16 cellular contexts compared by ENCODE assay signal in the genomic region with DNA sequence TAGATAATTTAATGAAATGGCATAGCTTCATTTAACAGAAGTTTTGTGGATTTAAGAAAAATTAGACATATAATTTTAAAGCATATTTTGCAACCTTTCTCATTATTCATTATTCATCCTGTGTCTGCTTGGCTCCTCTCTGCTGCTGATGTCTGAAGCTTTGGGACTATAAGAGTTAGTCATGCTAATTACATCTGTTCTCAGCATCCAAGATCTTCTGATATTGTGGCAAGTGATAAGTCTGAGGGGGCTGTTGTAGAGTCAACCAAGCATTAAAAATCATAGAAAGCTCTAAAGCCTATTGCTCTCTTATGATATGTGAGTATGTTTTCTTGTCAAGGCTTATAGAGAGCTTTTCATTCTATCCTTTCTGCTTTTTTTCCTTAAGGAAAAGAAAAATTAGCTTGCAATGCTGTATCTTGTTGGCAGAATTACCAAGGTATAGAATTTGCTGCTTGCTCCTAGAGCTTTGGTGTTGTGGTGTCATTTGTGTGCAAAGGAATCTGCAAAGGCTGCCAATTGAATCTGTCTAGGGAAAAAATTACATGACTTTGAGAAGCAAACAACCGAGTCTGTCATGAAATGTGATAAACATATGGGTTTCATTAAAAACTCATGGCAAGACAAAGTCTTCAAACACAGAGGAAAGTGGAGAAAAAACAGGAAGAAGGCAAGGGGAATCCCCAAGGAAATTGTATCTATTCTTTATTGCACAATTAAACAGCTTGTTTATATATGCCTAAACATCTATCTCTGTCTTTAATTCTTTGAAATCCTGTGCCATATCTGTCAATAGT.
DNase-seq lines count a peak whose midpoint lies in the region; ATAC-seq and TF ChIP-seq lines count a peak whose summit lies in the region.
"Had no signal": no experiment of that assay in that cellular context is flagged by ENCODE, and none has a peak within 500 bp of the region (broad histone marks: within the 10 kb centered on the region; RNA-seq: fewer than 3 reads in every experiment).

No MANE protein-coding gene starts in this region.

- H2BK120ac ChIP-seq in trophoblast cell (ENCODE audit: insufficient read depth, low read length, poor library complexity) = no peak overlapping the region

- H3K27ac ChIP-seq in brain microvascular endothelial cell (no peak overlapping the region), left lung (peak overlapping the region in 1 of 2 donors; percentile 27), coronary artery (no peak overlapping the region), trophoblast cell (ENCODE audit: low read depth, low read length) (no peak overlapping the region)
- H3K27ac ChIP-seq: body of pancreas, epithelial cell of prostate, upper lobe of right lung had no signal

- H3K4me3 ChIP-seq in AG04449 (ENCODE audit: low read depth, low read length) (no peak overlapping the region), HFF-Myc (replicated peaks; ENCODE audit: low read depth, low read length) (no peak overlapping the region), brain microvascular endothelial cell (ENCODE audit: low read depth, low read length) (no peak overlapping the region), left lung (no peak overlapping the region), coronary artery (no peak overlapping the region), trophoblast cell (ENCODE audit: low read depth, low read length) (no peak overlapping the region)
- H3K4me3 ChIP-seq: body of pancreas, upper lobe of right lung had no signal

- H3K27me3 ChIP-seq in brain microvascular endothelial cell (replicated peaks) = no peaks in the 10 kb centered on the region
- no peaks in the 10 kb centered on the region for H3K27me3 ChIP-seq in left lung
- no peaks in the 10 kb centered on the region for H3K27me3 ChIP-seq in trophoblast cell (ENCODE audit: insufficient read depth, low read length)
- H3K27me3 ChIP-seq: body of pancreas, upper lobe of right lung had no signal

- H4K12ac ChIP-seq in trophoblast cell (ENCODE audit: low read depth, low read length) = no peak overlapping the region

- H3K4ac ChIP-seq in trophoblast cell (ENCODE audit: low read depth, low read length) = no peak overlapping the region

- TF ChIP-seq CTCF in AG04449 (IDR thresholded peaks at IDR 0.05; ENCODE audit: insufficient read depth, low read length, missing control alignments) = no peak
- no peak for TF ChIP-seq CTCF in HFF-Myc (IDR thresholded peaks at IDR 0.05; ENCODE audit: low read depth, low read length, missing control alignments)
- no peak for TF ChIP-seq CTCF in brain microvascular endothelial cell (IDR thresholded peaks at IDR 0.05; ENCODE audit: low read depth, low read length, missing control alignments)
- TF ChIP-seq CTCF in left lung (IDR thresholded peaks at IDR 0.05) = no peak
- no peak for TF ChIP-seq CTCF in coronary artery (IDR thresholded peaks at IDR 0.05)
- TF ChIP-seq CTCF in GM13976 (IDR thresholded peaks at IDR 0.05; ENCODE audit: borderline replicate concordance, control extremely low read depth, extremely low read depth, insufficient read depth, missing control alignments) = no peak

- H4K91ac ChIP-seq in trophoblast cell (ENCODE audit: low read depth, low read length) = no peak overlapping the region

- no peak overlapping the region for H3K18ac ChIP-seq in trophoblast cell (ENCODE audit: low read length)

- no CpG with 5 or more reads among the region's 1 CpG for WGBS in trophoblast cell (ENCODE audit: extremely low coverage, insufficient coverage, insufficient read length)

- no peaks in the 10 kb centered on the region for H3K79me2 ChIP-seq in trophoblast cell (ENCODE audit: control insufficient read depth, insufficient read depth, low read length, poor library complexity)

- H3K23ac ChIP-seq in trophoblast cell (ENCODE audit: low read length) = no peak overlapping the region

- H2BK12ac ChIP-seq in trophoblast cell (ENCODE audit: low read length) = no peak overlapping the region

- H4K8ac ChIP-seq in trophoblast cell (ENCODE audit: low read depth, low read length) = no peak overlapping the region

- POLR2A ChIA-PET in AG04449 (lab: Yijun Ruan, JAX) = interaction anchor here (0.8 kb wide), 1 partner anchor 157 kb away, joined by 3 read pairs; no protein-coding TSS in a partner anchor

- ATAC-seq in left lung (peak; percentile 36), GM19455 (IDR thresholded peaks at IDR 0.05; ENCODE audit: unreplicated experiment) (no peak)
- ATAC-seq: activated T-cell treated with anti-CD3 and anti-CD28 coated beads, Interleukin-2, amount 50 U/mL, for 4 hours; body of pancreas; upper lobe of right lung had no signal

- no peak overlapping the region for H3K4me2 ChIP-seq in trophoblast cell (ENCODE audit: low read length)

- no peak overlapping the region for H3K9ac ChIP-seq in trophoblast cell (ENCODE audit: low read length)

- H3K4me1 ChIP-seq in left lung = peaks cover 0 to 11% of the 10 kb centered on the region in 2 donors
- no peaks in the 10 kb centered on the region for H3K4me1 ChIP-seq in trophoblast cell (ENCODE audit: control insufficient read depth in 1 of 2, insufficient read depth in 2 of 2, low read length in 2 of 2)
- H3K4me1 ChIP-seq: body of pancreas, upper lobe of right lung had no signal

- CTCF ChIA-PET in AG04449 (lab: Yijun Ruan, JAX) = interaction anchor here (0.8 to 2.9 kb wide), 8 partner anchors 9 to 1298 kb away, joined by 3 to 15 read pairs (median 4); no protein-coding TSS in a partner anchor

- H2AK5ac ChIP-seq in trophoblast cell (ENCODE audit: low read length) = no peak overlapping the region

- H3K36me3 ChIP-seq in brain microvascular endothelial cell (replicated peaks) (no peaks in the 10 kb centered on the region), left lung (no peaks in the 10 kb centered on the region), trophoblast cell (ENCODE audit: control insufficient read depth in 1 of 2, insufficient read depth in 2 of 2, low read length in 2 of 2) (no peaks in the 10 kb centered on the region)
- H3K36me3 ChIP-seq: upper lobe of right lung had no signal

- intact Hi-C loops in left lung (cut with DNase I) = no loop called here

- H3K79me1 ChIP-seq in trophoblast cell (ENCODE audit: low read length) = no peaks in the 10 kb centered on the region

- H3K9me3 ChIP-seq in left lung (no peaks in the 10 kb centered on the region), trophoblast cell (ENCODE audit: insufficient read depth, low read depth, low read length) (no peaks in the 10 kb centered on the region)
- H3K9me3 ChIP-seq: body of pancreas, upper lobe of right lung had no signal

- H3K14ac ChIP-seq in trophoblast cell (ENCODE audit: low read length) = no peak overlapping the region

- DNase-seq in AG04449 (ENCODE audit: low read depth, low spot score) (peak; percentile 31), HFF-Myc (ENCODE audit: extremely low read depth, low read depth) (peak; percentile 44), brain microvascular endothelial cell (peak; percentile 10), left lung (no peak), coronary artery (ENCODE audit: low spot score) (no peak), trophoblast cell (no peak), GM13976 (ENCODE audit: low spot score) (no peak)
- DNase-seq: activated B cell treated with CpG ODN at 0.5 μM for 24 hours; activated T-cell treated with anti-CD3 and anti-CD28 coated beads, Interleukin-2, amount 50 U/mL, for 4 hours; body of pancreas; C1 segment of cervical spinal cord; NCI-H345; SHP77; upper lobe of right lung had no signal

- H2BK5ac ChIP-seq in trophoblast cell (ENCODE audit: low read depth, low read length, poor library complexity) = no peak overlapping the region

- no peak overlapping the region for H2AFZ ChIP-seq in trophoblast cell (ENCODE audit: insufficient read depth, low read length, poor library complexity)

- in situ Hi-C loops in brain microvascular endothelial cell (cut with HindIII; ENCODE audit: low pct_ligation_motif_present, low sequenced_read_pairs) (no loop called here), GM13976 (cut with MboI; ENCODE audit: low sequenced_read_pairs, unreplicated experiment) (loop anchor here (25.0 kb wide), 1 partner anchor 1106 kb away; a partner anchor contains a TSS)

Comparison
In these comparisons a context has a peak if more than half of its experiments do, and no peak if none do; other contexts are left out.
1. DNase-seq: peak in AG04449 (single experiment), HFF-Myc (single experiment) and brain microvascular endothelial cell (single experiment); none in left lung (0 of 2), coronary artery (single experiment), trophoblast cell (0 of 2) and GM13976 (single experiment).